In genomic region chr6:122005661-122006060, GRCh38 we compare ENCODE assay signal across 24 cellular contexts.
DNase-seq lines count a peak whose midpoint lies in the region; ATAC-seq, FAIRE-seq and TF ChIP-seq lines count a peak whose summit lies in the region.
"Had no signal": no experiment of that assay in that cellular context is flagged by ENCODE, and none has a peak within 500 bp of the region (broad histone marks: within the 10 kb centered on the region; RNA-seq: fewer than 3 reads in every experiment).

No MANE protein-coding gene starts in this region.

- no peak for TF ChIP-seq RAD21 in IMR-90 (IDR thresholded peaks at IDR 0.05; ENCODE audit: low read length)

- no peak overlapping the region for H2BK20ac ChIP-seq in IMR-90 (ENCODE audit: low read depth, low read length)

- no peak overlapping the region for H2AK9ac ChIP-seq in IMR-90 (replicated peaks; ENCODE audit: low read depth, low read length, poor library complexity)

- no peaks in the 10 kb centered on the region for H3K9me1 ChIP-seq in IMR-90 (ENCODE audit: insufficient read depth, low read length)

- no CpG with 5 or more reads among the region's 3 CpGs for WGBS in IMR-90 (ENCODE audit: extremely low coverage in 2 of 2, insufficient read length in 1 of 2), 2 experiments

- H3K27ac Mint-ChIP-seq in Caco-2 (ENCODE audit: unreplicated experiment) = no peak overlapping the region
- H3K27ac Mint-ChIP-seq: CD4-positive, alpha-beta memory T cell had no signal

- H2AK5ac ChIP-seq in IMR-90 (ENCODE audit: low read depth, low read length) = no peak overlapping the region

- ATAC-seq in IMR-90 (ENCODE audit: low read depth) = no peak
- no peak for ATAC-seq in GM19324 (IDR thresholded peaks at IDR 0.05; ENCODE audit: low FRiP score, unreplicated experiment)
- ATAC-seq: A549, GM12878, PC-3 had no signal

- H3K18ac ChIP-seq in IMR-90 (ENCODE audit: low read depth, low read length) = no peak overlapping the region

- H3K9me3 ChIP-seq in IMR-90 (ENCODE audit: control insufficient read depth, insufficient read depth, low read length) = no peaks in the 10 kb centered on the region
- no peaks in the 10 kb centered on the region for H3K9me3 ChIP-seq in iPS-20b (ENCODE audit: insufficient read depth, low read depth, low read length)
- H3K9me3 ChIP-seq in Caco-2 = no peaks in the 10 kb centered on the region
- H3K9me3 ChIP-seq: A549 had no signal

- TF ChIP-seq POLR2A in IMR-90 (IDR thresholded peaks at IDR 0.05; ENCODE audit: low read depth, low read length) = no peak

- no peak overlapping the region for H2AFZ ChIP-seq in IMR-90 (replicated peaks; ENCODE audit: low read length, poor library complexity)

- TF ChIP-seq CTCF in IMR-90 (conservative IDR thresholded peaks at IDR 0.05; ENCODE audit: low read depth, low read length) (no peak), astrocyte of the spinal cord (IDR thresholded peaks at IDR 0.05; ENCODE audit: low read depth, low read length) (no peak), Caco-2 (IDR thresholded peaks at IDR 0.05; ENCODE audit: insufficient read depth in 1 of 2, low read depth in 1 of 2, low read length in 1 of 2, severe bottlenecking in 1 of 2, unreplicated experiment in 1 of 2) (no peak)

- no peak overlapping the region for H3K23ac ChIP-seq in IMR-90 (ENCODE audit: low read depth, low read length)

- CTCF ChIA-PET in IMR-90 (lab: Yijun Ruan, JAX) = no interaction called here
- CTCF ChIA-PET in Caco-2 (lab: Charles Lee) = no interaction called here

- BruUV-seq in IMR-90 (replicated peaks; lab: Mats Ljungman, UMichigan) (no TSS peak), Caco-2 (replicated peaks; lab: Mats Ljungman, UMichigan) (no TSS peak)

- DNase-seq in IMR-90 = no peak
- DNase-seq in astrocyte of the spinal cord (ENCODE audit: low read depth, low spot score) = peak; percentile 50
- DNase-seq in Caco-2 = no peak
- DNase-seq in urothelium cell line (ENCODE audit: low spot score) = no peak
- DNase-seq in cardiac septum (ENCODE audit: low spot score) = no peak
- DNase-seq: C1 segment of cervical spinal cord; CD4-positive, alpha-beta memory T cell; COR-L47; GDM1; KG1; MM.1S; NCI-H1417; NCI-H1694; NCI-H2029 treated with DMSO at 0.1 percent for 48 hours; NCI-H446 treated with DMSO at 0.1 percent for 48 hours; NCI-H526; NCI-H82; NK-92 treated with Interleukin-12 subunit alpha and Interleukin-12 subunit beta, amount 100 ng/mL, for 24 hours; PC-3 had no signal

- intact Hi-C loops in IMR-90 (cut with micrococcal nuclease) (no loop called here), Caco-2 (cut with micrococcal nuclease; ENCODE audit: unreplicated experiment) (no loop called here), cardiac septum (cut with DNase I) (loop anchor here (5.0 to 10.0 kb wide), 2 partner anchors 151 to 573 kb away; no protein-coding TSS in a partner anchor)

- no peak overlapping the region for H3K4ac ChIP-seq in IMR-90 (ENCODE audit: low read depth, low read length)

- H3K36me3 Mint-ChIP-seq in Caco-2 (ENCODE audit: insufficient read depth, unreplicated experiment) = no peaks in the 10 kb centered on the region
- H3K36me3 Mint-ChIP-seq: CD4-positive, alpha-beta memory T cell had no signal

- no peaks in the 10 kb centered on the region for H4K20me1 ChIP-seq in IMR-90 (ENCODE audit: insufficient read depth, low read length)

- H3K27me3 Mint-ChIP-seq in Caco-2 (ENCODE audit: insufficient read depth, unreplicated experiment) = no peaks in the 10 kb centered on the region
- H3K27me3 Mint-ChIP-seq: CD4-positive, alpha-beta memory T cell had no signal

- H3K4me1 ChIP-seq in IMR-90 (ENCODE audit: control insufficient read depth, insufficient read depth, low read length) = 0 out of 2 replicates have a peak, but pooled peaks cover 2% of the 10 kb centered on the region
- peaks cover 43% of the 10 kb centered on the region for H3K4me1 ChIP-seq in iPS-20b (ENCODE audit: insufficient read depth, low read length)
- peaks cover 4% of the 10 kb centered on the region; the same call in 1 of the 2 replicates for H3K4me1 ChIP-seq in Caco-2
- H3K4me1 ChIP-seq: A549 had no signal

- H3K4me3 ChIP-seq in IMR-90 (ENCODE audit: insufficient read depth, low read depth, low read length) (no peak overlapping the region), astrocyte of the spinal cord (ENCODE audit: low read depth, low read length) (no peak overlapping the region), iPS-20b (ENCODE audit: low read length) (no peak overlapping the region), Caco-2 (ENCODE audit: low read depth, low read length) (no peak overlapping the region)
- H3K4me3 ChIP-seq: A549, GM12878 had no signal

- H4K5ac ChIP-seq in IMR-90 (ENCODE audit: low read depth, low read length) = no peak overlapping the region

- no peak overlapping the region; a peak in 1 of 4 replicates for H4K8ac ChIP-seq in IMR-90 (ENCODE audit: low read depth in 2 of 2, low read length in 2 of 2)

- in situ Hi-C loops in IMR-90 (cut with MboI; ENCODE audit: low sequenced_read_pairs) = no loop called here
- in situ Hi-C loops in astrocyte of the spinal cord (cut with HindIII; ENCODE audit: low sequenced_read_pairs) = no loop called here

- dilution Hi-C loops in IMR-90 (cut with HindIII; ENCODE audit: low sequenced_read_pairs, unreplicated experiment) = no loop called here

- H3K14ac ChIP-seq in IMR-90 (replicated peaks; ENCODE audit: low read depth, low read length) = no peak overlapping the region

- H3K4me3 Mint-ChIP-seq in Caco-2 (ENCODE audit: unreplicated experiment) = no peak overlapping the region
- H3K4me3 Mint-ChIP-seq: CD4-positive, alpha-beta memory T cell had no signal

- no peaks in the 10 kb centered on the region for H3K79me1 ChIP-seq in IMR-90 (ENCODE audit: low read depth in 1 of 2, low read length in 2 of 2)

- no peaks in the 10 kb centered on the region for H3K27me3 ChIP-seq in IMR-90 (ENCODE audit: control insufficient read depth, insufficient read depth, low read length)
- no peaks in the 10 kb centered on the region for H3K27me3 ChIP-seq in iPS-20b (ENCODE audit: insufficient read depth, low read length)
- no peaks in the 10 kb centered on the region for H3K27me3 ChIP-seq in Caco-2 (replicated peaks; ENCODE audit: control insufficient read depth, insufficient read depth, low read length)

- no peak overlapping the region for H3K27ac ChIP-seq in IMR-90 (ENCODE audit: insufficient read depth, low read length)
- peak overlapping the region; percentile 51 for H3K27ac ChIP-seq in iPS-20b (ENCODE audit: low read length)
- H3K27ac ChIP-seq: A549 had no signal

- no peak overlapping the region for H4K91ac ChIP-seq in IMR-90 (ENCODE audit: insufficient read depth, low read depth, low read length)

- H3K4me1 Mint-ChIP-seq in Caco-2 (ENCODE audit: low read depth, unreplicated experiment) = no peaks in the 10 kb centered on the region
- H3K4me1 Mint-ChIP-seq: CD4-positive, alpha-beta memory T cell had no signal

- no peak overlapping the region for H2BK15ac ChIP-seq in IMR-90 (ENCODE audit: low read depth, low read length)

- POLR2A ChIA-PET in IMR-90 (lab: Charles Lee; ENCODE audit: unreplicated experiment) = no interaction called here
- POLR2A ChIA-PET in Caco-2 (lab: Charles Lee) = no interaction called here

- H3K9ac ChIP-seq in IMR-90 (ENCODE audit: low read depth, low read length) (no peak overlapping the region), iPS-20b (ENCODE audit: low read depth, low read length) (peak overlapping the region; percentile 0; the same call in 1 of the 2 replicates)

- no peak for FAIRE-seq in urothelium cell line (lab: Jason Lieb, UNC)
- FAIRE-seq: A549, GM12878, H54 had no signal

- H3K56ac ChIP-seq in IMR-90 (ENCODE audit: extremely low read depth, insufficient read depth, low read length) = no peak overlapping the region

- peak overlapping the region; percentile 22; the same call in 1 of the 2 replicates for H3K4me2 ChIP-seq in IMR-90 (ENCODE audit: low read depth, low read length)
- H3K4me2 ChIP-seq: A549 had no signal

- H3K9me3 Mint-ChIP-seq in Caco-2 (ENCODE audit: unreplicated experiment) = no peaks in the 10 kb centered on the region

- no peak overlapping the region for H2BK120ac ChIP-seq in IMR-90 (ENCODE audit: low read depth, low read length)

- no peaks in the 10 kb centered on the region for H3K36me3 ChIP-seq in IMR-90 (ENCODE audit: control insufficient read depth, insufficient read depth, low read length)
- no peaks in the 10 kb centered on the region for H3K36me3 ChIP-seq in iPS-20b (ENCODE audit: insufficient read depth, low read depth, low read length)
- no peaks in the 10 kb centered on the region for H3K36me3 ChIP-seq in Caco-2 (ENCODE audit: control insufficient read depth, insufficient read depth, low read length)

- H2BK5ac ChIP-seq in IMR-90 (ENCODE audit: low read depth, low read length, poor library complexity, severe bottlenecking) = no peak overlapping the region

TF ChIP-seq in IMR-90, 13 proteins besides CTCF, POLR2A, EP300 and RAD21:
- no peak for TF ChIP-seq SMC3 (IDR thresholded peaks at IDR 0.05; ENCODE audit: low read depth, low read length)
- TF ChIP-seq MAZ (IDR thresholded peaks at IDR 0.05; ENCODE audit: borderline replicate concordance, low read depth, low read length) = no peak
- TF ChIP-seq USF2 (IDR thresholded peaks at IDR 0.05; ENCODE audit: low read depth, low read length) = no peak
TF ChIP-seq in IMR-90: peak in this region for 0.
